In genomic region chr6:12017876-12018401, GRCh38 we compare ENCODE assay signal across 15 cellular contexts. TPM values are rescaled to one million over a fixed set of nuclear protein-coding genes. Genes with fewer than 3 reads are reported as not detected.
DNase-seq lines count a peak whose midpoint lies in the region; ATAC-seq and TF ChIP-seq lines count a peak whose summit lies in the region.
"Had no signal": no experiment of that assay in that cellular context is flagged by ENCODE, and none has a peak within 500 bp of the region (broad histone marks: within the 10 kb centered on the region; RNA-seq: fewer than 3 reads in every experiment).

No MANE protein-coding gene starts in this region.

- H3K9me3 ChIP-seq in CD8-positive, alpha-beta T cell (ENCODE audit: low read length) = no peaks in the 10 kb centered on the region
- H3K9me3 ChIP-seq in spleen (no peaks in the 10 kb centered on the region), endodermal cell (ENCODE audit: control insufficient read depth, low read length) (peaks cover 28% of the 10 kb centered on the region)

- no peaks in the 10 kb centered on the region for H3K36me3 ChIP-seq in CD8-positive, alpha-beta T cell (ENCODE audit: insufficient read depth, low read length)
- peaks cover 0 to 68% (median 10%) of the 10 kb centered on the region in 6 donors for H3K36me3 ChIP-seq in spleen
- peaks cover 57% of the 10 kb centered on the region for H3K36me3 ChIP-seq in endodermal cell (ENCODE audit: control insufficient read depth, insufficient read depth, low read length)

- no peaks in the 10 kb centered on the region for H3K27me3 Mint-ChIP-seq in activated naive CD8-positive, alpha-beta T cell
- no peaks in the 10 kb centered on the region for H3K27me3 Mint-ChIP-seq in activated naive CD8-positive, alpha-beta T cell treated with anti-CD3 and anti-CD28 coated beads, Interleukin-2, amount 50 U/mL, for 24 hours
- no peaks in the 10 kb centered on the region for H3K27me3 Mint-ChIP-seq in CD8-positive, alpha-beta T cell (ENCODE audit: low read depth)
- H3K27me3 Mint-ChIP-seq in chondrocyte (ENCODE audit: low read depth) (no peaks in the 10 kb centered on the region), endodermal cell (ENCODE audit: insufficient read depth) (no peaks in the 10 kb centered on the region)
- H3K27me3 Mint-ChIP-seq: IgD-negative memory B cell had no signal

- peaks cover 34% of the 10 kb centered on the region for H3K4me1 ChIP-seq in CD8-positive, alpha-beta T cell (ENCODE audit: insufficient read depth, low read length)
- H3K4me1 ChIP-seq in spleen = peaks cover 4 to 40% (median 14%) of the 10 kb centered on the region in 6 donors
- H3K4me1 ChIP-seq in endodermal cell (ENCODE audit: control insufficient read depth, insufficient read depth, low read length) = peaks cover 7% of the 10 kb centered on the region

- H3K4me3 Mint-ChIP-seq in activated naive CD8-positive, alpha-beta T cell = no peak overlapping the region
- H3K4me3 Mint-ChIP-seq in activated naive CD8-positive, alpha-beta T cell treated with anti-CD3 and anti-CD28 coated beads, Interleukin-2, amount 50 U/mL, for 24 hours = no peak overlapping the region
- H3K4me3 Mint-ChIP-seq in CD8-positive, alpha-beta T cell = no peak overlapping the region
- H3K4me3 Mint-ChIP-seq in chondrocyte (ENCODE audit: unreplicated experiment) (no peak overlapping the region), endodermal cell (no peak overlapping the region)
- H3K4me3 Mint-ChIP-seq: GM23338 had no signal

- H3K36me3 Mint-ChIP-seq in activated naive CD8-positive, alpha-beta T cell = peaks cover 40% of the 10 kb centered on the region
- H3K36me3 Mint-ChIP-seq in activated naive CD8-positive, alpha-beta T cell treated with anti-CD3 and anti-CD28 coated beads, Interleukin-2, amount 50 U/mL, for 24 hours (ENCODE audit: low read depth) = peaks cover 88% of the 10 kb centered on the region
- H3K36me3 Mint-ChIP-seq in CD8-positive, alpha-beta T cell = peaks cover 66% of the 10 kb centered on the region
- H3K36me3 Mint-ChIP-seq in chondrocyte (ENCODE audit: low read depth) (peaks cover 31% of the 10 kb centered on the region), endodermal cell (ENCODE audit: low read depth) (peaks cover 66% of the 10 kb centered on the region)

- H3K27me3 ChIP-seq in CD8-positive, alpha-beta T cell (ENCODE audit: insufficient read depth, low read length) = no peaks in the 10 kb centered on the region
- H3K27me3 ChIP-seq in spleen (replicated peaks in 1 of 7) (no peaks in the 10 kb centered on the region), endodermal cell (ENCODE audit: control insufficient read depth, insufficient read depth, low read length, poor library complexity, severe bottlenecking) (no peaks in the 10 kb centered on the region)
- H3K27me3 ChIP-seq: BLaER1 treated with 17β-estradiol and CSF1 and Interleukin-3, amounts not matched to agents 10 nM and 100 nM had no signal

- WGBS in spleen, 5 donors = 95 to 98% (median 96%) methylated on average over 24 to 34 of the region's 34 CpGs
- 93 to 95% methylated on average over 10 to 30 of the region's 34 CpGs for WGBS in endodermal cell (ENCODE audit: insufficient coverage in 1 of 2, insufficient read length in 1 of 2), 2 experiments

- no peak overlapping the region for H3K9ac ChIP-seq in endodermal cell (ENCODE audit: extremely low read depth, low read length, poor library complexity, severe bottlenecking)
- H3K9ac ChIP-seq: BLaER1 treated with 17β-estradiol and CSF1 and Interleukin-3, amounts not matched to agents 10 nM and 100 nM had no signal

- H3K4me3 ChIP-seq in CD8-positive, alpha-beta T cell (ENCODE audit: low read depth, low read length) = no peak overlapping the region
- H3K4me3 ChIP-seq in spleen (no peak overlapping the region), endodermal cell (ENCODE audit: low read length) (no peak overlapping the region)
- H3K4me3 ChIP-seq: BLaER1 treated with 17β-estradiol and CSF1 and Interleukin-3, amounts not matched to agents 10 nM and 100 nM; GM23338 had no signal

- intact Hi-C loops in CD8-positive, alpha-beta T cell (cut with DNase I, micrococcal nuclease) = loop anchor here in 1 of 2 experiments (10.0 kb wide), 3 partner anchors 783 to 1307 kb away; partner anchors contain the start of genes NEDD9, TBC1D7 and TMEM14B
- intact Hi-C loops in spleen (cut with DNase I; ENCODE audit: low total_unique reads) = no loop called here

- TF ChIP-seq CTCF in CD8-positive, alpha-beta T cell (IDR thresholded peaks at IDR 0.05) = no peak
- no peak for TF ChIP-seq CTCF in chondrocyte (IDR thresholded peaks at IDR 0.05)
- no peak for TF ChIP-seq CTCF in spleen (IDR thresholded peaks at IDR 0.05 in 8 of 11, conservative IDR thresholded peaks at IDR 0.05 in 3 of 11)
- no peak for TF ChIP-seq CTCF in endodermal cell (conservative IDR thresholded peaks at IDR 0.05)

- peaks cover 5% of the 10 kb centered on the region for H3K9me3 Mint-ChIP-seq in activated naive CD8-positive, alpha-beta T cell (ENCODE audit: low read depth)
- H3K9me3 Mint-ChIP-seq in activated naive CD8-positive, alpha-beta T cell treated with anti-CD3 and anti-CD28 coated beads, Interleukin-2, amount 50 U/mL, for 24 hours = peaks cover 9% of the 10 kb centered on the region
- H3K9me3 Mint-ChIP-seq in CD8-positive, alpha-beta T cell = peaks cover 3% of the 10 kb centered on the region
- H3K9me3 Mint-ChIP-seq in chondrocyte (ENCODE audit: low read depth) = peaks cover 5% of the 10 kb centered on the region
- H3K9me3 Mint-ChIP-seq in endodermal cell = peaks cover 6% of the 10 kb centered on the region
- H3K9me3 Mint-ChIP-seq: CD8-positive, alpha-beta memory T cell; IgD-negative memory B cell had no signal

- peaks cover 84% of the 10 kb centered on the region for H3K4me1 Mint-ChIP-seq in activated naive CD8-positive, alpha-beta T cell (ENCODE audit: low read depth)
- peaks cover 66% of the 10 kb centered on the region for H3K4me1 Mint-ChIP-seq in activated naive CD8-positive, alpha-beta T cell treated with anti-CD3 and anti-CD28 coated beads, Interleukin-2, amount 50 U/mL, for 24 hours
- peaks cover 76% of the 10 kb centered on the region for H3K4me1 Mint-ChIP-seq in CD8-positive, alpha-beta T cell (ENCODE audit: low read depth)
- H3K4me1 Mint-ChIP-seq in chondrocyte (ENCODE audit: low read depth) (peaks cover 44% of the 10 kb centered on the region), endodermal cell (peaks cover 17% of the 10 kb centered on the region)

- CTCF ChIA-PET in CD8-positive, alpha-beta T cell (lab: Charles Lee) = interaction anchor here (1.3 to 1.4 kb wide), 2 partner anchors 10 to 30 kb away, joined by 3 to 4 read pairs; no protein-coding TSS in a partner anchor

- no peak overlapping the region for H3K27ac ChIP-seq in CD8-positive, alpha-beta T cell (ENCODE audit: low read depth, low read length)
- no peak overlapping the region for H3K27ac ChIP-seq in spleen
- H3K27ac ChIP-seq in endodermal cell (ENCODE audit: low read depth, low read length) = no peak overlapping the region
- H3K27ac ChIP-seq: BLaER1 treated with 17β-estradiol and CSF1 and Interleukin-3, amounts not matched to agents 10 nM and 100 nM had no signal

- peak overlapping the region; percentile 87 for H3K27ac Mint-ChIP-seq in activated naive CD8-positive, alpha-beta T cell
- no peak overlapping the region for H3K27ac Mint-ChIP-seq in activated naive CD8-positive, alpha-beta T cell treated with anti-CD3 and anti-CD28 coated beads, Interleukin-2, amount 50 U/mL, for 24 hours
- H3K27ac Mint-ChIP-seq in CD8-positive, alpha-beta T cell = peak overlapping the region; percentile 86
- H3K27ac Mint-ChIP-seq in chondrocyte (ENCODE audit: unreplicated experiment) (no peak overlapping the region), endodermal cell (no peak overlapping the region)
- H3K27ac Mint-ChIP-seq: GM23338 had no signal

- no peak for ATAC-seq in activated naive CD8-positive, alpha-beta T cell treated with anti-CD3 and anti-CD28 coated beads, Interleukin-2, amount 50 U/mL, for 24 hours
- ATAC-seq in CD8-positive, alpha-beta T cell = no peak
- no peak for ATAC-seq in GM21825 (IDR thresholded peaks at IDR 0.05; ENCODE audit: unreplicated experiment)
- ATAC-seq: GM23338 had no signal

- DNase-seq in activated naive CD8-positive, alpha-beta T cell treated with anti-CD3 and anti-CD28 coated beads, Interleukin-2, amount 50 U/mL, for 24 hours = no peak
- no peak for DNase-seq in CD8-positive, alpha-beta T cell
- peak; percentile 83 for DNase-seq in chondrocyte (ENCODE audit: low spot score)
- DNase-seq in spleen = peak; percentile 75
- no peak for DNase-seq in D341Med (ENCODE audit: low spot score)
- no peak for DNase-seq in endodermal cell
- DNase-seq: ACHN, DMS 273 treated with DMSO at 0.1 percent for 48 hours, H7 had no signal

- no peak for TF ChIP-seq POLR2A in spleen (IDR thresholded peaks at IDR 0.05)

- POLR2A ChIA-PET in CD8-positive, alpha-beta T cell (lab: Charles Lee) = interaction anchor here (1.5 kb wide), 1 partner anchor 9 kb away, joined by 3 read pairs; no protein-coding TSS in a partner anchor

RNA-seq across cellular contexts. Expression of gene HIVEP1, which starts 5.8 kb away (rescaled TPM):
- 10 to 100 TPM; 72.7 to 79.4 TPM for total RNA-seq in CD8-positive, alpha-beta T cell
- total RNA-seq in chondrocyte (34.2 to 49.7 TPM (median 44.6 TPM) in 3 replicates), spleen (10 to 100 TPM; 37.8 to 64.1 (median 41.7) TPM), endodermal cell (10 to 100 TPM; 33.6 to 35.1 TPM)
- polyA plus RNA-seq in spleen = 1 to 10 TPM; 2.8 to 5.6 (median 5.5) TPM
- polyA plus RNA-seq in endodermal cell (2013, experiment 1 of 2) = 12.0 TPM
- 12.1 TPM for polyA plus RNA-seq in endodermal cell (2013, experiment 2 of 2)

Comparison
In these comparisons a context has a peak if more than half of its experiments do, and no peak if none do; other contexts are left out.
1. H3K27ac Mint-ChIP-seq: peak in activated naive CD8-positive, alpha-beta T cell (single experiment) and CD8-positive, alpha-beta T cell (single experiment); none in activated naive CD8-positive, alpha-beta T cell treated with anti-CD3 and anti-CD28 coated beads, Interleukin-2, amount 50 U/mL, for 24 hours (single experiment), chondrocyte (single experiment) and endodermal cell (single experiment).
2. DNase-seq: peak in chondrocyte (single experiment) and spleen (single experiment); none in activated naive CD8-positive, alpha-beta T cell treated with anti-CD3 and anti-CD28 coated beads, Interleukin-2, amount 50 U/mL, for 24 hours (single experiment), CD8-positive, alpha-beta T cell (0 of 7), D341Med (single experiment) and endodermal cell (single experiment).